In the genomic region with DNA sequence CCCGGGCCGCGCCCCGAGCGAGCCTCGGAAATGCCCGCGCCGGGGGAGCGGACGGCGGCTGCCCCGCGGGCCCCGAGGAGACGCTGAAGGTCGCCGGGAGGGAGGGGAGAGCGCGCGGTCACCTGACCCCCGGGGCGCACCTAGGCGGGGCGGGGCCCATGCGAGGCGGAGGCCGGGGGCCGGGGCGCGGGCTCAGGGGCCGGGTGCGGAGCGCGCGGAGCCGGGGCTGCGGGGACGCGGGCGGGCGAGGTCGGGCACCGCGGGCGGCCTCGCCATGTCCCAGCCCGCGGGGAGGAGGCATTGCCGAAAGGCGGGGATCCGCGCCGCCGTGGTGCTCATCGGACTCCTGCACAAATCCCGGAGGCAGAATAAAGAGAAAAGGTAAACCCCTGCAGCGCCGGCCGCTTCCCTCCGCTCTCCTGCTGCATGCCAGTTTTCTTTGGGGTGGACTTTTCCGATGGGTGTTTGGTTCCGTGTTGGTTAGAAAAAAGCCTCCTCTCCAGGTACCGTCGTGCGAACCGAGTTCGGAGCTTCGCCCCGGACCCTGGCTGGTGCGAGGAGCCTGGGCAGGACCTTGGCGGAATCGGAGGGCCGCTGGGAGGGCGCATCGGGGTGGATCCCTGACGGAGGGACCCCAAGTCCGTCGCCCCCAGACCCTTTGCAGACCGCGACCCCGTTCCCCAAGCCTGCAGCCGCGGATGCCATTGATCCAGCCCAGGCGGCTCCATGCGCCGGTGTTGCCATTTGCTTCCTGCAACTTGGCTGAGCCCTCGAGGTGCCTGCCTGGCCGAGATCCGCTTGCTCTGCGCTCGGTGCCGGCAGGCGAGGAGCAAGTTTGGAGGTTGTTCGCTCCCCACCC, we compare ENCODE assay signal across 9 cellular contexts. TPM values are rescaled to one million over a fixed set of nuclear protein-coding genes. Genes with fewer than 3 reads are reported as not detected.
A peak's percentile ranks its signal among the peaks of the same experiment; 100 is the strongest.
DNase-seq lines count a peak whose midpoint lies in the region; ATAC-seq lines count a peak whose summit lies in the region.
"Had no signal": no experiment of that assay in that cellular context is flagged by ENCODE, and none has a peak within 500 bp of the region (broad histone marks: within the 10 kb centered on the region; RNA-seq: fewer than 3 reads in every experiment).

No MANE protein-coding gene starts in this region.

- H3K9ac ChIP-seq in adipocyte (ENCODE audit: low read length) (peak overlapping the region; percentile 34), iPS-20b (ENCODE audit: low read depth, low read length) (peak overlapping the region; percentile 84)
- H3K9ac ChIP-seq: KMS-11 had no signal

- H3K36me3 ChIP-seq in adipocyte (ENCODE audit: control insufficient read depth, insufficient read depth, low read length, severe bottlenecking) (no peaks in the 10 kb centered on the region), iPS-20b (ENCODE audit: insufficient read depth, low read depth, low read length) (no peaks in the 10 kb centered on the region)

- no peaks in the 10 kb centered on the region for H3K36me3 Mint-ChIP-seq in stimulated activated effector memory CD8-positive, alpha-beta T cell treated with anti-CD3 and anti-CD28 coated beads, Interleukin-12 subunit alpha, Interleukin-12 subunit beta, amount 100 ng/mL, for 72 hours

- peaks cover 38% of the 10 kb centered on the region for H3K4me1 Mint-ChIP-seq in stimulated activated effector memory CD8-positive, alpha-beta T cell treated with anti-CD3 and anti-CD28 coated beads, Interleukin-12 subunit alpha, Interleukin-12 subunit beta, amount 100 ng/mL, for 72 hours

- H3K9me3 ChIP-seq in adipocyte (ENCODE audit: control insufficient read depth, low read length) (no peaks in the 10 kb centered on the region), iPS-20b (ENCODE audit: insufficient read depth, low read depth, low read length) (no peaks in the 10 kb centered on the region)

- no peak overlapping the region for H3K27ac Mint-ChIP-seq in stimulated activated effector memory CD8-positive, alpha-beta T cell treated with anti-CD3 and anti-CD28 coated beads, Interleukin-12 subunit alpha, Interleukin-12 subunit beta, amount 100 ng/mL, for 72 hours

- no peak overlapping the region for H3K27ac ChIP-seq in iPS-20b (ENCODE audit: low read length)
- H3K27ac ChIP-seq: KMS-11 had no signal

- peak overlapping the region; percentile 75 for H3K4me3 ChIP-seq in adipocyte (ENCODE audit: low read length)
- peak overlapping the region; percentile 91 for H3K4me3 ChIP-seq in iPS-20b (ENCODE audit: low read length)

- in situ Hi-C loops in Caki2 (cut with HindIII; ENCODE audit: low pct_unique_long_range_greater_than_20kb, low sequenced_read_pairs): no loop called here

- peaks cover 35% of the 10 kb centered on the region for H3K27me3 ChIP-seq in adipocyte (replicated peaks; ENCODE audit: control insufficient read depth, insufficient read depth, low read length)
- peaks cover 37% of the 10 kb centered on the region for H3K27me3 ChIP-seq in iPS-20b (ENCODE audit: insufficient read depth, low read length)

- DNase-seq in Caki2 (ENCODE audit: low read depth) (peak; percentile 21), NCI-H1105 (lab: John Stamatoyannopoulos, UW) (peak; percentile 25), adipocyte (ENCODE audit: low read depth) (peak; percentile 15), SKM-1 (lab: John Stamatoyannopoulos, UW; ENCODE audit: unreplicated experiment) (no peak)
- DNase-seq in stimulated activated effector memory CD8-positive, alpha-beta T cell treated with anti-CD3 and anti-CD28 coated beads, Interleukin-12 subunit alpha, Interleukin-12 subunit beta, amount 100 ng/mL, for 72 hours (ENCODE audit: low spot score in 2 of 2): peak; percentile 26 to 59

- H3K4me1 ChIP-seq in adipocyte (ENCODE audit: control insufficient read depth, insufficient read depth, low read length) (peaks cover 8% of the 10 kb centered on the region), iPS-20b (ENCODE audit: insufficient read depth, low read length) (peaks cover 18% of the 10 kb centered on the region; the same call in 1 of the 2 replicates)

- H3K9me3 Mint-ChIP-seq in stimulated activated effector memory CD8-positive, alpha-beta T cell treated with anti-CD3 and anti-CD28 coated beads, Interleukin-12 subunit alpha, Interleukin-12 subunit beta, amount 100 ng/mL, for 72 hours: no peaks in the 10 kb centered on the region

- peak overlapping the region; percentile 76 for H3K4me3 Mint-ChIP-seq in stimulated activated effector memory CD8-positive, alpha-beta T cell treated with anti-CD3 and anti-CD28 coated beads, Interleukin-12 subunit alpha, Interleukin-12 subunit beta, amount 100 ng/mL, for 72 hours

- ATAC-seq in stimulated activated effector memory CD8-positive, alpha-beta T cell treated with anti-CD3 and anti-CD28 coated beads, Interleukin-12 subunit alpha, Interleukin-12 subunit beta, amount 100 ng/mL, for 72 hours: peak; percentile 55
- ATAC-seq in GM21717 (IDR thresholded peaks at IDR 0.05; ENCODE audit: unreplicated experiment) (no peak), HG02973 (IDR thresholded peaks at IDR 0.05; ENCODE audit: unreplicated experiment) (no peak)

RNA-seq across cellular contexts. Expression of gene RAP1GAP2, which starts 57.7 kb away (rescaled TPM):
- 2.0 and 5.0 TPM in 2 replicates for total RNA-seq in Caki2 (2014; rRNA removed; shearing (Covaris generic); ENCODE audit: low replicate concordance)
